In the genomic region with DNA sequence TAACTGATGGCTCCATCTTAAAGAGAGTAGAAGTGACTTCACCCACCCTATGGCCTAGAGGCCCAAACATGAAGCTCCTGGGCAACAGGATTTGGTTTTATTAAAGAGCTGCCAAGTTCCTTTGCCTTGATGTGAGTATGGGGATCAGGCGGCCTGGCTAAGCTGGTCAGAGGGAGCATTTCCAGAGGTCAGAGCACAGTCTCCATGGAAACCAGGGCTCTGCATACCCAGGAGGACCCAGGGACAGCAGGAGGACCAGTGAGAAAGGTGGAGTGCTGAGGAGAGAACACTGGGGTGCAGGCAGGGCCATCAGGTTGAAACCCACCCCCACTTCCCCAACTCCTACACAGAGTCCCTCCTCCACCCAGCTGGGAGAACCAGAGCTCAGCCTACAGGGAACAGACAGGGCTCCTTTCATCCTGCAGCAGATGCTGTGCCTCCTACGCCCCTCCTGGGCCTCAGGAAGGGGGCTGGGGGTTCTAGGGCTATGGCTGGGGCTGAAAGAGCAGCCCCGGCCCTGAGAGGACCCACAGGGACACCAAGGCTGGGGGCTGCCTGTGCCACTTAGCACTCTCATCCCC, we compare ENCODE assay signal across 15 cellular contexts. TPM values are rescaled to one million over a fixed set of nuclear protein-coding genes. Genes with fewer than 3 reads are reported as not detected.
DNase-seq lines count a peak whose midpoint lies in the region; ATAC-seq and TF ChIP-seq lines count a peak whose summit lies in the region.
"Had no signal": no experiment of that assay in that cellular context is flagged by ENCODE, and none has a peak within 500 bp of the region (broad histone marks: within the 10 kb centered on the region; RNA-seq: fewer than 3 reads in every experiment).

No MANE protein-coding gene starts in this region.

- no peak overlapping the region for H3K4me2 ChIP-seq in parathyroid adenoma (ENCODE audit: low read length)

- H3K79me2 ChIP-seq in parathyroid adenoma = no peaks in the 10 kb centered on the region

- DNase-seq in natural killer cell treated with Interleukin-12 subunit alpha and Interleukin-12 subunit beta and Interleukin-15 and Interleukin-18, amount 100 ng/mL, for 72 hours (ENCODE audit: low spot score) = no peak
- DNase-seq in natural killer cell (no peak), SW 1271 (lab: John Stamatoyannopoulos, UW) (no peak), COLO829 (ENCODE audit: low spot score) (no peak)
- DNase-seq: activated CD4-positive, alpha-beta T cell treated with anti-CD3 and anti-CD28 coated beads for 36 hours; activated T-cell treated with anti-CD3 and anti-CD28 coated beads, Interleukin-2, amount 50 U/mL, for 72 hours; DMS 273 treated with DMSO at 0.1 percent for 48 hours; effector memory CD4-positive, alpha-beta T cell; NCI-H1048 had no signal

- no peaks in the 10 kb centered on the region for H3K4me1 ChIP-seq in parathyroid adenoma

- peak; percentile 20 to 24 for ATAC-seq in natural killer cell treated with Interleukin-12 subunit alpha and Interleukin-12 subunit beta and Interleukin-15 and Interleukin-18, amount 100 ng/mL, for 72 hours
- ATAC-seq in natural killer cell (no peak), esophagus mucosa (peak; percentile 21), GM19351 (IDR thresholded peaks at IDR 0.05; ENCODE audit: unreplicated experiment) (no peak), HG02852 (IDR thresholded peaks at IDR 0.05; ENCODE audit: unreplicated experiment) (no peak)
- ATAC-seq: activated CD4-positive, alpha-beta T cell treated with anti-CD3 and anti-CD28 coated beads for 36 hours; activated T-cell treated with anti-CD3 and anti-CD28 coated beads, Interleukin-2, amount 50 U/mL, for 72 hours had no signal

- no peak overlapping the region for H3K27ac Mint-ChIP-seq in natural killer cell treated with Interleukin-12 subunit alpha and Interleukin-12 subunit beta and Interleukin-15 and Interleukin-18, amount 100 ng/mL, for 72 hours
- H3K27ac Mint-ChIP-seq in natural killer cell = no peak overlapping the region
- H3K27ac Mint-ChIP-seq: activated CD4-positive, alpha-beta T cell treated with anti-CD3 and anti-CD28 coated beads for 36 hours; activated T-cell treated with anti-CD3 and anti-CD28 coated beads, Interleukin-2, amount 50 U/mL, for 72 hours; T-helper 1 cell treated with Interleukin-12 subunit alpha and Interleukin-12 subunit beta and Interleukin-4 antibody, amounts not matched to agents 30 μg/mL and 1 μg/mL, for 36 hours had no signal

- no peak overlapping the region for H3K27ac ChIP-seq in parathyroid adenoma

- no peak overlapping the region for H3K9ac ChIP-seq in parathyroid adenoma

- no peak overlapping the region for H3K4me3 ChIP-seq in parathyroid adenoma (ENCODE audit: low read depth, low read length)
- H3K4me3 ChIP-seq: tibial nerve had no signal

- intact Hi-C loops in natural killer cell (cut with micrococcal nuclease) = no loop called here

- no peaks in the 10 kb centered on the region for H3K9me3 ChIP-seq in parathyroid adenoma (ENCODE audit: control insufficient read depth, low read length)
- H3K9me3 ChIP-seq: tibial nerve had no signal

- no peaks in the 10 kb centered on the region for H3K36me3 ChIP-seq in parathyroid adenoma (ENCODE audit: control insufficient read depth, insufficient read depth, low read length)
- H3K36me3 ChIP-seq: tibial nerve had no signal

- H3K4me1 Mint-ChIP-seq in natural killer cell treated with Interleukin-12 subunit alpha and Interleukin-12 subunit beta and Interleukin-15 and Interleukin-18, amount 100 ng/mL, for 72 hours (ENCODE audit: low read depth in 2 of 2) = no peaks in the 10 kb centered on the region
- no peaks in the 10 kb centered on the region for H3K4me1 Mint-ChIP-seq in natural killer cell
- H3K4me1 Mint-ChIP-seq: activated CD4-positive, alpha-beta T cell treated with anti-CD3 and anti-CD28 coated beads for 36 hours had no signal

- no peaks in the 10 kb centered on the region for H3K9me3 Mint-ChIP-seq in natural killer cell treated with Interleukin-12 subunit alpha and Interleukin-12 subunit beta and Interleukin-15 and Interleukin-18, amount 100 ng/mL, for 72 hours
- H3K9me3 Mint-ChIP-seq in natural killer cell = no peaks in the 10 kb centered on the region
- H3K9me3 Mint-ChIP-seq: activated T-cell treated with anti-CD3 and anti-CD28 coated beads, Interleukin-2, amount 50 U/mL, for 72 hours; T-helper 1 cell treated with Interleukin-12 subunit alpha and Interleukin-12 subunit beta and Interleukin-4 antibody, amounts not matched to agents 30 μg/mL and 1 μg/mL, for 36 hours had no signal

- H2AFZ ChIP-seq in parathyroid adenoma = peak overlapping the region; percentile 28

- no peaks in the 10 kb centered on the region for H3K27me3 ChIP-seq in parathyroid adenoma (ENCODE audit: control insufficient read depth, insufficient read depth, low read length)

- H3K36me3 Mint-ChIP-seq in natural killer cell treated with Interleukin-12 subunit alpha and Interleukin-12 subunit beta and Interleukin-15 and Interleukin-18, amount 100 ng/mL, for 72 hours = no peaks in the 10 kb centered on the region
- H3K36me3 Mint-ChIP-seq in natural killer cell = no peaks in the 10 kb centered on the region

- no peak overlapping the region for H3K4me3 Mint-ChIP-seq in natural killer cell treated with Interleukin-12 subunit alpha and Interleukin-12 subunit beta and Interleukin-15 and Interleukin-18, amount 100 ng/mL, for 72 hours
- no peak overlapping the region for H3K4me3 Mint-ChIP-seq in natural killer cell
- H3K4me3 Mint-ChIP-seq: activated CD4-positive, alpha-beta T cell treated with anti-CD3 and anti-CD28 coated beads for 36 hours; activated T-cell treated with anti-CD3 and anti-CD28 coated beads, Interleukin-2, amount 50 U/mL, for 72 hours; T-helper 1 cell treated with Interleukin-12 subunit alpha and Interleukin-12 subunit beta and Interleukin-4 antibody, amounts not matched to agents 30 μg/mL and 1 μg/mL, for 36 hours had no signal

- TF ChIP-seq CTCF in natural killer cell (IDR thresholded peaks at IDR 0.05) (no peak), parathyroid adenoma (IDR thresholded peaks at IDR 0.05) (no peak)

- peaks cover 8 to 9% of the 10 kb centered on the region in 2 donors for H3K27me3 Mint-ChIP-seq in natural killer cell treated with Interleukin-12 subunit alpha and Interleukin-12 subunit beta and Interleukin-15 and Interleukin-18, amount 100 ng/mL, for 72 hours
- peaks cover 7 to 15% of the 10 kb centered on the region in 2 donors for H3K27me3 Mint-ChIP-seq in natural killer cell (ENCODE audit: low read depth in 2 of 2)

RNA-seq across cellular contexts. Expression of gene P2RY6, which starts 13.9 kb away (rescaled TPM):
- total RNA-seq in natural killer cell treated with Interleukin-12 subunit alpha and Interleukin-12 subunit beta and Interleukin-15 and Interleukin-18, amount 100 ng/mL, for 72 hours = not detected
- under 1 TPM in 2 of 3 donors, not detected in 1; 0.24 to 0.40 TPM for total RNA-seq in natural killer cell
- 1.0 TPM for total RNA-seq in esophagus mucosa
- total RNA-seq: activated CD4-positive, alpha-beta T cell treated with anti-CD3 and anti-CD28 coated beads for 36 hours; activated T-cell treated with anti-CD3 and anti-CD28 coated beads, Interleukin-2, amount 50 U/mL, for 72 hours had no signal

RNA-seq across cellular contexts. Expression of gene P2RY2, which starts 40.1 kb away (rescaled TPM):
- under 1 TPM in 1 of 2 donors, not detected in 1; 0.20 TPM for total RNA-seq in natural killer cell treated with Interleukin-12 subunit alpha and Interleukin-12 subunit beta and Interleukin-15 and Interleukin-18, amount 100 ng/mL, for 72 hours
- 1 to 10 TPM in 1 of 3 donors, under 1 TPM in 2; 0.27 to 1.0 (median 0.90) TPM for total RNA-seq in natural killer cell
- total RNA-seq in esophagus mucosa = 44.3 TPM
- total RNA-seq: activated CD4-positive, alpha-beta T cell treated with anti-CD3 and anti-CD28 coated beads for 36 hours; activated T-cell treated with anti-CD3 and anti-CD28 coated beads, Interleukin-2, amount 50 U/mL, for 72 hours had no signal

RNA-seq across cellular contexts. Expression of gene ARHGEF17, which starts 49.9 kb away (rescaled TPM):
- under 1 TPM in 1 of 2 donors, not detected in 1; 0.95 TPM for total RNA-seq in natural killer cell treated with Interleukin-12 subunit alpha and Interleukin-12 subunit beta and Interleukin-15 and Interleukin-18, amount 100 ng/mL, for 72 hours
- total RNA-seq in natural killer cell (under 1 TPM; 0.02 to 0.88 (median 0.50) TPM), esophagus mucosa (5.4 TPM)

Comparison
In these comparisons a context has a peak if more than half of its experiments do, and no peak if none do; other contexts are left out.
1. ATAC-seq: peak in natural killer cell treated with Interleukin-12 subunit alpha and Interleukin-12 subunit beta and Interleukin-15 and Interleukin-18, amount 100 ng/mL, for 72 hours (2 of 2) and esophagus mucosa (single experiment); none in natural killer cell (0 of 3), GM19351 (single experiment) and HG02852 (single experiment).
2. RNA of gene P2RY2, which starts 40.1 kb away (total RNA-seq): 44.3 TPM in esophagus mucosa (single experiment); 0.27 to 1.0 TPM in natural killer cell and 0.20 TPM in natural killer cell treated with Interleukin-12 subunit alpha and Interleukin-12 subunit beta and Interleukin-15 and Interleukin-18, amount 100 ng/mL, for 72 hours; every median in the first group is over 10 times any median in the second.